11 cellular contexts compared by ENCODE assay signal in the genomic region with DNA sequence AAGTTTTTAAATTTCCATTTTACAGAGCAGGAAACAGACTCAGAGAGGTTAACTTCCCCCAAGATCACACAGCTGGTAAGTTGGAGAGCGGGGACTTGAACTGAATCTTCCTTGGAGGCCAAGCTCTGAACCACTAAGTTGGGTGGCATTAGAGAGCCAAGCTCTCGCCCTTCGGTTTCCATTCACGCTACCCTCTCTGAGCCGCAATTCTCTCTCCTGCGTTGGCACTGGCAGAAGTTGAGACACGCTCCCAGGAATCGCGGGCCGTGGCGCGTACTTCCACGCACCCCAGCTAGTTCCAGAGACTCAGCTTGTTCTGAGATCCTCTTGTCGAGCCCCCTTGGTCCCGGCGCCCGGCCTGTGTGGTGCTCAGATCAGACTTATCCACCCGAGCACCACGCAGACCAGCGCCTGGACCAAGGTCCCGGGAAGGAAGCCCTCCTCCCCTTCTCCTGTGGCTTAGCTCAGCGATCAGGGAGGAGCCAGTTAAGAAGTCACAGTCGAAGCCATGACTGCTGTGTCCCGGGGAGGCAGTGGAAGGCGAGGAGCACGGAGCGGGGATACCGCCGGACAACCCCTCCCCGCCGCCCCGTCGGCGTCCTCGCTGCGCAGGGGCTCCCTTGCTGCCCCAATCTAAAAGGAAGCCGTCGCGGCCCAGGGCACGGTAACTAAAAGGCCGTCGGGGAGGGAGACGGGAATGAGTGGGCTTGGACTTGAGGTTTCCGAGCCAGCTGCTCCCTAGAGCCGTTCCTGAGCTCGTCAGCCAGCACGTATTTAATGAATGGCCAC. TPM values are rescaled to one million over a fixed set of nuclear protein-coding genes. Genes with fewer than 3 reads are reported as not detected.
A peak's percentile ranks its signal among the peaks of the same experiment; 100 is the strongest.
DNase-seq lines count a peak whose midpoint lies in the region; ATAC-seq, FAIRE-seq and TF ChIP-seq lines count a peak whose summit lies in the region.
"Had no signal": no experiment of that assay in that cellular context is flagged by ENCODE, and none has a peak within 500 bp of the region (broad histone marks: within the 10 kb centered on the region; RNA-seq: fewer than 3 reads in every experiment).

No MANE protein-coding gene starts in this region.

- DNase-seq in stimulated activated naive CD8-positive, alpha-beta T cell treated with anti-CD3 and anti-CD28 coated beads, Interleukin-15, Interleukin-2, amounts not matched to agents 100 U/mL and 50 U/mL, for 24 hours, result no peak
- DNase-seq in astrocyte (ENCODE audit: low read depth) (no peak), lower lobe of right lung (no peak), NOMO-1 treated with DMSO at 0.1 percent for 48 hours (lab: John Stamatoyannopoulos, UW; ENCODE audit: unreplicated experiment) (no peak), NCI-H187 (lab: John Stamatoyannopoulos, UW) (no peak), retina (no peak)
- DNase-seq: NCI-H2029 treated with DMSO at 0.1 percent for 48 hours had no signal

- H3K79me2 ChIP-seq in astrocyte (ENCODE audit: insufficient read depth, low read length), result no peaks in the 10 kb centered on the region

- no peaks in the 10 kb centered on the region for H3K36me3 Mint-ChIP-seq in stimulated activated naive CD8-positive, alpha-beta T cell treated with anti-CD3 and anti-CD28 coated beads, Interleukin-15, Interleukin-2, amounts not matched to agents 100 ng/mL and 50 ng/mL, for 24 hours (ENCODE audit: low read depth)
- H3K36me3 Mint-ChIP-seq in astrocyte (ENCODE audit: low read depth, unreplicated experiment), result peaks cover 3% of the 10 kb centered on the region

- H3K4me3 Mint-ChIP-seq in stimulated activated naive CD8-positive, alpha-beta T cell treated with anti-CD3 and anti-CD28 coated beads, Interleukin-15, Interleukin-2, amounts not matched to agents 100 ng/mL and 50 ng/mL, for 24 hours, result peak overlapping the region; percentile 49
- H3K4me3 Mint-ChIP-seq in astrocyte (ENCODE audit: unreplicated experiment), result no peak overlapping the region

- ATAC-seq in stimulated activated naive CD8-positive, alpha-beta T cell treated with anti-CD3 and anti-CD28 coated beads, Interleukin-15, Interleukin-2, amounts not matched to agents 100 U/mL and 50 U/mL, for 24 hours, result no peak
- no peak for ATAC-seq in lower lobe of right lung
- no peak for ATAC-seq in GM19023 (IDR thresholded peaks at IDR 0.05; ENCODE audit: unreplicated experiment)

- no peak overlapping the region for H3K27ac Mint-ChIP-seq in stimulated activated naive CD8-positive, alpha-beta T cell treated with anti-CD3 and anti-CD28 coated beads, Interleukin-15, Interleukin-2, amounts not matched to agents 100 ng/mL and 50 ng/mL, for 24 hours
- H3K27ac Mint-ChIP-seq in astrocyte (ENCODE audit: unreplicated experiment), result no peak overlapping the region

- peaks cover 8% of the 10 kb centered on the region for H3K4me1 ChIP-seq in astrocyte (ENCODE audit: insufficient read depth, low read length)
- H3K4me1 ChIP-seq in lower lobe of right lung, result peaks cover 37% of the 10 kb centered on the region

- H3K27ac ChIP-seq in astrocyte (ENCODE audit: low read depth, low read length), result no peak overlapping the region
- H3K27ac ChIP-seq in lower lobe of right lung, result no peak overlapping the region
- H3K27ac ChIP-seq: heart right ventricle had no signal

- no peak overlapping the region for H3K9ac ChIP-seq in astrocyte (ENCODE audit: low read length)

- H4K20me1 ChIP-seq in astrocyte (ENCODE audit: insufficient read depth, low read length), result peaks cover 4% of the 10 kb centered on the region

- H3K27me3 Mint-ChIP-seq in stimulated activated naive CD8-positive, alpha-beta T cell treated with anti-CD3 and anti-CD28 coated beads, Interleukin-15, Interleukin-2, amounts not matched to agents 100 ng/mL and 50 ng/mL, for 24 hours, result peaks cover 81% of the 10 kb centered on the region
- H3K27me3 Mint-ChIP-seq in astrocyte (ENCODE audit: low read depth, unreplicated experiment), result peaks cover 79% of the 10 kb centered on the region

- intact Hi-C loops in lower lobe of right lung (cut with DNase I), result no loop called here

- H3K36me3 ChIP-seq in astrocyte (ENCODE audit: insufficient read depth, low read length), result no peaks in the 10 kb centered on the region
- no peaks in the 10 kb centered on the region for H3K36me3 ChIP-seq in lower lobe of right lung
- H3K36me3 ChIP-seq: heart right ventricle had no signal

- H3K9me3 Mint-ChIP-seq in stimulated activated naive CD8-positive, alpha-beta T cell treated with anti-CD3 and anti-CD28 coated beads, Interleukin-15, Interleukin-2, amounts not matched to agents 100 ng/mL and 50 ng/mL, for 24 hours, result no peaks in the 10 kb centered on the region
- H3K9me3 Mint-ChIP-seq in astrocyte (ENCODE audit: unreplicated experiment), result peaks cover 21% of the 10 kb centered on the region

- peaks cover 39% of the 10 kb centered on the region for H3K4me1 Mint-ChIP-seq in stimulated activated naive CD8-positive, alpha-beta T cell treated with anti-CD3 and anti-CD28 coated beads, Interleukin-15, Interleukin-2, amounts not matched to agents 100 ng/mL and 50 ng/mL, for 24 hours (ENCODE audit: low read depth)
- peaks cover 2% of the 10 kb centered on the region for H3K4me1 Mint-ChIP-seq in astrocyte (ENCODE audit: low read depth, unreplicated experiment)

- FAIRE-seq in astrocyte (lab: Jason Lieb, UNC), result no peak

- no peak for TF ChIP-seq CTCF in astrocyte (IDR thresholded peaks at IDR 0.05; ENCODE audit: insufficient read depth, low read depth, low read length)
- no peak for TF ChIP-seq CTCF in lower lobe of right lung (IDR thresholded peaks at IDR 0.05)

- H3K4me3 ChIP-seq in astrocyte (ENCODE audit: insufficient read depth, low read depth, low read length) (peak overlapping the region; percentile 3), lower lobe of right lung (peak overlapping the region; percentile 22)

- H3K4me2 ChIP-seq in astrocyte (ENCODE audit: low read length), result peak overlapping the region; percentile 74

- H2AFZ ChIP-seq in astrocyte (ENCODE audit: low read depth, low read length), result peak overlapping the region; percentile 80

- H3K27me3 ChIP-seq in astrocyte (ENCODE audit: insufficient read depth, low read length) (peaks cover 86% of the 10 kb centered on the region), lower lobe of right lung (ENCODE audit: low read depth) (peaks cover 99% of the 10 kb centered on the region)

- peaks cover 2% of the 10 kb centered on the region for H3K9me3 ChIP-seq in astrocyte (ENCODE audit: insufficient read depth, low read depth, low read length)
- no peaks in the 10 kb centered on the region for H3K9me3 ChIP-seq in lower lobe of right lung
- H3K9me3 ChIP-seq: heart right ventricle had no signal

RNA-seq across cellular contexts. Expression of a gene that starts 29.5 kb away (rescaled TPM):
- total RNA-seq in astrocyte (0.34 and 0.62 TPM in 2 replicates), lower lobe of right lung (not detected)
- total RNA-seq: heart right ventricle, urinary bladder had no signal

RNA-seq across cellular contexts. Expression of a gene that starts 29.7 kb away (rescaled TPM):
- not detected in 2 replicates for total RNA-seq in astrocyte
- total RNA-seq in lower lobe of right lung, result not detected
- total RNA-seq: heart right ventricle, urinary bladder had no signal
